Comparison of ENCODE assay signal across 28 cellular contexts in the genomic region with DNA sequence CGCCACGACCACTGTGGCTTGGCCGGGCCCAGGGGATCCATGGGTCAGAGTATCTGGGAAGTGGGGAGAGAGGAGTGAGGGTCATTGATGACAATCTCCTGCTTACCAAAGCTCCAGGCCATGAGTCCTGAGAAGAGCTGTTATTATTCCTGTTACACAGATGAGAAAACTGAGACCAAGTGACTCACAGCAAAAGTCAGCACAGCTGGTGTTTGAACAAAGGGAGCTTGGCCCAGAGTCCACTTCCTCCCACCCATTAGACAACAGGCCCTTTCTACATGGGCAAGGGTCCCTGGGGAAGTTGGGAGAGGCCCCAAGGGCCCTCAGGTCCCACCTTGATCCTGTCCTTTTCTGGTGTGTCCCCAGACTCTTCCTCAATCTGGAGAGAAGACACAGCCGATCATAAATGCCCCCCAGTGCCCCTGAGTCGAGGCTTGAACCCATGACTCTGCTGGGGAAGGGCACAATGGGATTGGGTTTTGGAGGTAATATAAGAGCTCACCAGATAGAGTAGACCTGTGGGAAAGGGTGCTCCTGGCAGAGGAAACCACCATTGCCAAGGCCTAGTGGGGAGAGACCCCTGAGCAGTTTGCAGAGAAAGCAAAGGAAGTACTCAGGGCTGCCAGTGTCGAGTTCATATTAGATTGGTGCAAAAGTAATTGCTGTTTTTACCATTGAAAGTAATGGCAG. TPM values are rescaled to one million over a fixed set of nuclear protein-coding genes. Genes with fewer than 3 reads are reported as not detected.
"Had no signal": no experiment of that assay in that cellular context is flagged by ENCODE, and none has a peak within 500 bp of the region (broad histone marks: within the 10 kb centered on the region; RNA-seq: fewer than 3 reads in every experiment).

No MANE protein-coding gene starts in this region.

- H3K4me3 ChIP-seq: heart left ventricle, psoas muscle, right atrium auricular region had no signal

- H3K4me1 ChIP-seq: psoas muscle had no signal

- H3K27ac ChIP-seq: heart left ventricle, psoas muscle, right atrium auricular region had no signal

- H3K9me3 ChIP-seq: heart left ventricle, psoas muscle, right atrium auricular region had no signal

- H3K27me3 ChIP-seq: right atrium auricular region had no signal

- DNase-seq: activated CD4-positive, alpha-beta memory T cell treated with anti-CD3 and anti-CD28 coated beads for 36 hours; activated CD4-positive, alpha-beta T cell treated with anti-CD3 and anti-CD28 coated beads for 48 hours; activated effector memory CD4-positive, alpha-beta T cell treated with Interleukin-2 at 50 U/mL for 16 hours; activated naive CD4-positive, alpha-beta T cell treated with anti-CD3 and anti-CD28 coated beads for 36 hours; activated naive CD8-positive, alpha-beta T cell treated with anti-CD3 and anti-CD28 coated beads, Interleukin-2, amount 10 ng/mL, durations not matched to agents 7 days and 5 days; activated T-cell treated with anti-CD3 and anti-CD28 coated beads, Interleukin-2, amount 50 U/mL, for 72 hours; amniotic stem cell; cortex of kidney; heart left ventricle; left colon; psoas muscle; stimulated activated CD4-positive, alpha-beta T cell treated with anti-CD3 and anti-CD28 coated beads, Interleukin-12 subunit alpha, Interleukin-12 subunit beta, amount 100 ng/mL, for 4 hours; stimulated activated CD4-positive, alpha-beta T cell treated with anti-CD3 and anti-CD28 coated beads, Interleukin-4, amount 100 ng/mL, for 4 hours; stimulated activated naive CD8-positive, alpha-beta T cell treated with anti-CD3 and anti-CD28 coated beads, Interleukin-15, Interleukin-2, amounts not matched to agents 100 U/mL and 50 U/mL, for 24 hours had no signal

- H3K36me3 ChIP-seq: heart left ventricle, right atrium auricular region had no signal

- FAIRE-seq: keratinocyte had no signal

RNA-seq across cellular contexts. Expression of a gene that starts 6.8 kb away (rescaled TPM):
- total RNA-seq: activated CD4-positive, alpha-beta memory T cell treated with anti-CD3 and anti-CD28 coated beads for 36 hours; activated naive CD4-positive, alpha-beta T cell treated with anti-CD3 and anti-CD28 coated beads for 36 hours; cerebellum; epithelial cell of proximal tubule; fibroblast of villous mesenchyme; heart left ventricle; myocyte; osteocyte; psoas muscle; right atrium auricular region; skeletal muscle tissue; T-helper 2 cell treated with Interferon-gamma antibody and Interleukin-4, amounts not matched to agents 100 ng/mL and 5 ng/mL, for 36 hours had no signal
- polyA plus RNA-seq: heart left ventricle, keratinocyte, neural cell had no signal

RNA-seq across cellular contexts. Expression of a gene that starts 18.6 kb away (rescaled TPM):
- total RNA-seq: activated CD4-positive, alpha-beta memory T cell treated with anti-CD3 and anti-CD28 coated beads for 36 hours; activated naive CD4-positive, alpha-beta T cell treated with anti-CD3 and anti-CD28 coated beads for 36 hours; activated naive CD8-positive, alpha-beta T cell treated with anti-CD3 and anti-CD28 coated beads, Interleukin-2, amount 10 ng/mL, durations not matched to agents 7 days and 5 days; heart left ventricle; myocyte; osteocyte; right atrium auricular region; skeletal muscle tissue; subcutaneous adipose tissue; T-helper 2 cell treated with Interferon-gamma antibody and Interleukin-4, amounts not matched to agents 100 ng/mL and 5 ng/mL, for 36 hours had no signal

RNA-seq across cellular contexts. Expression of a gene that starts 27.8 kb away (rescaled TPM):
- total RNA-seq: cerebellum, fibroblast of villous mesenchyme, myocyte, psoas muscle, skeletal muscle tissue, subcutaneous adipose tissue had no signal
- polyA plus RNA-seq: keratinocyte, psoas muscle had no signal

RNA-seq across cellular contexts. Expression of a gene that starts 37.7 kb away (rescaled TPM):
- total RNA-seq: cerebellum; epithelial cell of proximal tubule; fibroblast of villous mesenchyme; heart left ventricle; left colon; lower leg skin; myocyte; osteocyte; psoas muscle; right atrium auricular region; skeletal muscle tissue; subcutaneous adipose tissue; T-helper 2 cell treated with Interferon-gamma antibody and Interleukin-4, amounts not matched to agents 100 ng/mL and 5 ng/mL, for 36 hours; ureter had no signal
- polyA plus RNA-seq: heart left ventricle, keratinocyte, neural cell, psoas muscle, thymus had no signal
